Comparison of ENCODE assay signal across 1 cellular context in the genomic region with DNA sequence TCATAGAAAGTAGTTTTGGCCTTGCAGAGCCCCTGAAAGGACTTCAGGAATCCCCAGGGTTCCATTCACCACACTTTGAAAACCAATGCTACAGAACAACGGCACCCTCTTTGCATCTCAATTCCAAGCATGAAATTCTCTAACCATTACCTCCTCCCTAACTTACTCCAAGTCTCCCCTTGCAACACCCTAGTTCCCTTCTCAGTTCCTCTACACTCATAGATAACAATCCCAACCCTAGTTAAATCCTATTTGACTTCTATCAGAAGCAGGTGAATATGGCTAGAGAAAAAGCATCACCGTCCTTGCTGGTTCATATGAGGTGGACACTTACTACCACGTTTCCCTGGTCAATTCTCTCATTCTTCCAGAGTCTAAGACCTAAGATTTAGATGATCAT.
TF ChIP-seq lines count a peak whose summit lies in the region.

No MANE protein-coding gene starts in this region.

TF ChIP-seq in IMR-90, 13 proteins besides CTCF, POLR2A, EP300 and RAD21:
- TF ChIP-seq RFX5 (IDR thresholded peaks at IDR 0.05; ENCODE audit: low read depth, low read length) (no peak), CHD1 (IDR thresholded peaks at IDR 0.05; ENCODE audit: low read depth, low read length) (no peak), CEBPB (IDR thresholded peaks at IDR 0.05; ENCODE audit: low read depth, low read length) (no peak), FOS (IDR thresholded peaks at IDR 0.05; ENCODE audit: low read depth, low read length) (no peak), MAFK (IDR thresholded peaks at IDR 0.05; ENCODE audit: low read depth, low read length) (no peak), NFE2L2 (IDR thresholded peaks at IDR 0.05; ENCODE audit: low read depth, low read length) (no peak), MAZ (IDR thresholded peaks at IDR 0.05; ENCODE audit: borderline replicate concordance, low read depth, low read length) (no peak)
- TF ChIP-seq, protein P1, sequence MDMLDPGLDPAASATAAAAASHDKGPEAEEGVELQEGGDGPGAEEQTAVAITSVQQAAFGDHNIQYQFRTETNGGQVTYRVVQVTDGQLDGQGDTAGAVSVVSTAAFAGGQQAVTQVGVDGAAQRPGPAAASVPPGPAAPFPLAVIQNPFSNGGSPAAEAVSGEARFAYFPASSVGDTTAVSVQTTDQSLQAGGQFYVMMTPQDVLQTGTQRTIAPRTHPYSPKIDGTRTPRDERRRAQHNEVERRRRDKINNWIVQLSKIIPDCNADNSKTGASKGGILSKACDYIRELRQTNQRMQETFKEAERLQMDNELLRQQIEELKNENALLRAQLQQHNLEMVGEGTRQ (IDR thresholded peaks at IDR 0.05; ENCODE audit: low read depth, low read length) = no peak
- TF ChIP-seq, protein P2, sequence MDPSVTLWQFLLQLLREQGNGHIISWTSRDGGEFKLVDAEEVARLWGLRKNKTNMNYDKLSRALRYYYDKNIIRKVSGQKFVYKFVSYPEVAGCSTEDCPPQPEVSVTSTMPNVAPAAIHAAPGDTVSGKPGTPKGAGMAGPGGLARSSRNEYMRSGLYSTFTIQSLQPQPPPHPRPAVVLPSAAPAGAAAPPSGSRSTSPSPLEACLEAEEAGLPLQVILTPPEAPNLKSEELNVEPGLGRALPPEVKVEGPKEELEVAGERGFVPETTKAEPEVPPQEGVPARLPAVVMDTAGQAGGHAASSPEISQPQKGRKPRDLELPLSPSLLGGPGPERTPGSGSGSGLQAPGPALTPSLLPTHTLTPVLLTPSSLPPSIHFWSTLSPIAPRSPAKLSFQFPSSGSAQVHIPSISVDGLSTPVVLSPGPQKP (IDR thresholded peaks at IDR 0.05; ENCODE audit: borderline replicate concordance, low read depth, low read length) = no peak
